Comparison of ENCODE assay signal across 11 cellular contexts in the genomic region with DNA sequence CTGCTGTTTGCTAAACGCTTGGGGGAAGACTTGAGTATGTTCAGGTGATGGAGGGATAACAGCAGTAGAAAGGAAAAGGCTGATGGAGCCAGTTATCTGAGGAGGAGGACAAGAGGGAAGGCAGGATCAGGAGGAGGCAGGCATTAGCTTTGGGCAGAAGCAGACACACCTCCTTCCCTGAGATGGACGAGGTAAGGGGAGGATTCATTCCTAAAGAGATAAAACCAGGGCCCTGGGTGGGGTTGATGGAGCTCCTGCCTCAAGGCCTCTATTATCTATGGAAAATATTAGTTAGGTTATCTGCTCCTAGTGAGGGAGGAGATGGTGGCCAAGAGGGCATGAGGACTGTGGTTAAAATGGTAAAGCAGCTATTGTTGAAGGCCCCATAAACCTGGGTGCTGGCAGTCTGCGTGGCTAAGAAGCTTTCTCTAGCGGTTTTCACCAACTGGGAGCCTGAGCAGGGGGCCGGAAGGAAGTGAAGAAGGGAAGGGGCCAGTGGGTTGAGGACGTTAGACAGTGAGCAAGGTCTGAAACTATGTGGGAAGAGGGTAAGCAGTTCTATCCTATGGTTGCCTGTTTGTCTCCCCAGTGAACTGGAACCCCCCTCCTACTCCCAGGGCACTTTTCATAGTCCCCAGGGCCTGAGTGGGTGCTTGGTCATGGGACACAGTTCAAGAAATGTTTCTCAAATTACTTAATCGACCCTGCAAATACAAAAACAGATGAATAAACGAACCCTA. TPM values are rescaled to one million over a fixed set of nuclear protein-coding genes. Genes with fewer than 3 reads are reported as not detected.
DNase-seq lines count a peak whose midpoint lies in the region; ATAC-seq and TF ChIP-seq lines count a peak whose summit lies in the region.
"Had no signal": no experiment of that assay in that cellular context is flagged by ENCODE, and none has a peak within 500 bp of the region (broad histone marks: within the 10 kb centered on the region; RNA-seq: fewer than 3 reads in every experiment).

No MANE protein-coding gene starts in this region.

- no peaks in the 10 kb centered on the region for H3K36me3 ChIP-seq in IMR-90 (ENCODE audit: control insufficient read depth, insufficient read depth, low read length)
- H3K36me3 ChIP-seq in sigmoid colon, result no peaks in the 10 kb centered on the region
- no peaks in the 10 kb centered on the region for H3K36me3 ChIP-seq in vagina
- H3K36me3 ChIP-seq in adrenal gland (replicated peaks in 1 of 2), result no peaks in the 10 kb centered on the region

- no peak overlapping the region for H2BK5ac ChIP-seq in IMR-90 (ENCODE audit: low read depth, low read length, poor library complexity, severe bottlenecking)

- H3K4me3 ChIP-seq in IMR-90 (ENCODE audit: insufficient read depth, low read depth, low read length) (no peak overlapping the region), sigmoid colon (no peak overlapping the region), vagina (no peak overlapping the region), adrenal gland (no peak overlapping the region)

- no peak overlapping the region for H3K23ac ChIP-seq in IMR-90 (ENCODE audit: low read depth, low read length)

- peak overlapping the region; percentile 36; the same call in 1 of the 2 replicates for H4K91ac ChIP-seq in IMR-90 (ENCODE audit: insufficient read depth, low read depth, low read length)

- H3K4me1 Mint-ChIP-seq in brain, result peaks cover 55% of the 10 kb centered on the region

- H3K4me3 Mint-ChIP-seq in brain, result peak overlapping the region; percentile 24 to 76 (median 62)

- no peak for TF ChIP-seq RAD21 in IMR-90 (IDR thresholded peaks at IDR 0.05; ENCODE audit: low read length)

- no peak overlapping the region for H3K56ac ChIP-seq in IMR-90 (ENCODE audit: extremely low read depth, insufficient read depth, low read length)

- peaks cover 5% of the 10 kb centered on the region for H3K4me1 ChIP-seq in IMR-90 (ENCODE audit: control insufficient read depth, insufficient read depth, low read length)
- peaks cover 0 to 6% (median 0%) of the 10 kb centered on the region in 4 donors for H3K4me1 ChIP-seq in sigmoid colon
- no peaks in the 10 kb centered on the region for H3K4me1 ChIP-seq in vagina
- H3K4me1 ChIP-seq in adrenal gland (replicated peaks in 1 of 2), result no peaks in the 10 kb centered on the region

- H3K27me3 ChIP-seq in IMR-90 (ENCODE audit: control insufficient read depth, insufficient read depth, low read length), result peaks cover 2% of the 10 kb centered on the region; the same call in 1 of the 2 replicates
- no peaks in the 10 kb centered on the region for H3K27me3 ChIP-seq in sigmoid colon
- no peaks in the 10 kb centered on the region for H3K27me3 ChIP-seq in vagina
- no peaks in the 10 kb centered on the region for H3K27me3 ChIP-seq in adrenal gland

- H2BK20ac ChIP-seq in IMR-90 (ENCODE audit: low read depth, low read length), result no peak overlapping the region

- no peak overlapping the region for H2AK5ac ChIP-seq in IMR-90 (ENCODE audit: low read depth, low read length)

- no peaks in the 10 kb centered on the region for H4K20me1 ChIP-seq in IMR-90 (ENCODE audit: insufficient read depth, low read length)

- peaks cover 4 to 13% (median 7%) of the 10 kb centered on the region in 5 experiments for H3K9me3 Mint-ChIP-seq in brain
- H3K9me3 Mint-ChIP-seq: activated T-cell treated with anti-CD3 and anti-CD28 coated beads, Interleukin-2, amount 50 U/mL, for 72 hours had no signal

- no peak overlapping the region for H2AK9ac ChIP-seq in IMR-90 (replicated peaks; ENCODE audit: low read depth, low read length, poor library complexity)

- no CpG with 5 or more reads among the region's 8 CpGs for WGBS in IMR-90 (ENCODE audit: extremely low coverage in 2 of 2, insufficient read length in 1 of 2), 2 experiments
- 74 to 79% methylated on average over 8 of the region's 8 CpGs for WGBS in sigmoid colon, 2 donors
- WGBS in adrenal gland, 4 donors, result 73 to 76% (median 75%) methylated on average over 8 of the region's 8 CpGs

- H3K9me1 ChIP-seq in IMR-90 (ENCODE audit: insufficient read depth, low read length), result no peaks in the 10 kb centered on the region

- H2BK120ac ChIP-seq in IMR-90 (ENCODE audit: low read depth, low read length), result no peak overlapping the region

- intact Hi-C loops in IMR-90 (cut with micrococcal nuclease), result no loop called here
- intact Hi-C loops in sigmoid colon (cut with DNase I), result no loop called here
- intact Hi-C loops in vagina (cut with DNase I), result no loop called here
- intact Hi-C loops in adrenal gland (cut with DNase I), result no loop called here

- H3K9me3 ChIP-seq in IMR-90 (ENCODE audit: control insufficient read depth, insufficient read depth, low read length), result no peaks in the 10 kb centered on the region
- H3K9me3 ChIP-seq in sigmoid colon, result no peaks in the 10 kb centered on the region
- H3K9me3 ChIP-seq in vagina, result no peaks in the 10 kb centered on the region
- no peaks in the 10 kb centered on the region for H3K9me3 ChIP-seq in adrenal gland (replicated peaks in 1 of 3)

- TF ChIP-seq POLR2A in IMR-90 (IDR thresholded peaks at IDR 0.05; ENCODE audit: low read depth, low read length) (no peak), sigmoid colon (IDR thresholded peaks at IDR 0.05) (no peak), vagina (IDR thresholded peaks at IDR 0.05) (no peak), adrenal gland (IDR thresholded peaks at IDR 0.05) (no peak)

- peak overlapping the region; percentile 62 for H2AFZ ChIP-seq in IMR-90 (replicated peaks; ENCODE audit: low read length, poor library complexity)

- no peak overlapping the region for H2BK15ac ChIP-seq in IMR-90 (ENCODE audit: low read depth, low read length)

- peak overlapping the region in 1 of 2 experiments; percentile 57; a peak in 1 of 4 replicates for H4K8ac ChIP-seq in IMR-90 (ENCODE audit: low read depth in 2 of 2, low read length in 2 of 2)

- H3K27ac ChIP-seq in IMR-90 (ENCODE audit: insufficient read depth, low read length), result no peak overlapping the region
- no peak overlapping the region for H3K27ac ChIP-seq in sigmoid colon
- H3K27ac ChIP-seq in vagina, result no peak overlapping the region
- no peak overlapping the region for H3K27ac ChIP-seq in adrenal gland

- no peaks in the 10 kb centered on the region for H3K79me1 ChIP-seq in IMR-90 (ENCODE audit: low read depth in 1 of 2, low read length in 2 of 2)

- CTCF ChIA-PET in IMR-90 (lab: Yijun Ruan, JAX), result no interaction called here

- no peak overlapping the region for H3K14ac ChIP-seq in IMR-90 (replicated peaks; ENCODE audit: low read depth, low read length)

- ATAC-seq in GM19463 (IDR thresholded peaks at IDR 0.05; ENCODE audit: unreplicated experiment), result peak; percentile 86
- no peak for ATAC-seq in IMR-90 (ENCODE audit: low read depth)
- ATAC-seq: sciatic nerve had no signal

- no peaks in the 10 kb centered on the region for H3K36me3 Mint-ChIP-seq in brain

- POLR2A ChIA-PET in IMR-90 (lab: Charles Lee; ENCODE audit: unreplicated experiment), result interaction anchor here (0.6 kb wide), 1 partner anchor 16 kb away, joined by 3 read pairs; no protein-coding TSS in a partner anchor

- H3K27me3 Mint-ChIP-seq in brain, result peaks cover 5% of the 10 kb centered on the region

- dilution Hi-C loops in IMR-90 (cut with HindIII; ENCODE audit: low sequenced_read_pairs, unreplicated experiment), result no loop called here

- in situ Hi-C loops in IMR-90 (cut with MboI; ENCODE audit: low sequenced_read_pairs), result no loop called here

- BruUV-seq in IMR-90 (replicated peaks; lab: Mats Ljungman, UMichigan), result no TSS peak

- H4K5ac ChIP-seq in IMR-90 (ENCODE audit: low read depth, low read length), result no peak overlapping the region

- TF ChIP-seq CTCF in GM10266 (IDR thresholded peaks at IDR 0.05; ENCODE audit: control insufficient read depth, insufficient read depth, low read depth, missing control alignments), result no peak
- no peak for TF ChIP-seq CTCF in IMR-90 (conservative IDR thresholded peaks at IDR 0.05; ENCODE audit: low read depth, low read length)
- TF ChIP-seq CTCF in brain (conservative IDR thresholded peaks at IDR 0.05), result no peak
- no peak for TF ChIP-seq CTCF in sigmoid colon (IDR thresholded peaks at IDR 0.05)
- no peak for TF ChIP-seq CTCF in vagina (IDR thresholded peaks at IDR 0.05)
- no peak for TF ChIP-seq CTCF in adrenal gland (IDR thresholded peaks at IDR 0.05)

- H3K9ac ChIP-seq in IMR-90 (ENCODE audit: low read depth, low read length), result no peak overlapping the region

- no peak overlapping the region for H3K18ac ChIP-seq in IMR-90 (ENCODE audit: low read depth, low read length)

- no peak for TF ChIP-seq EP300 in sigmoid colon (IDR thresholded peaks at IDR 0.05)

- no peak overlapping the region for H3K4me2 ChIP-seq in IMR-90 (ENCODE audit: low read depth, low read length)

- DNase-seq in GM10266 (ENCODE audit: extremely low spot score), result peak; percentile 63
- DNase-seq in IMR-90, result no peak
- no peak for DNase-seq in NOMO-1 treated with DMSO at 0.1 percent for 48 hours (lab: John Stamatoyannopoulos, UW; ENCODE audit: unreplicated experiment)
- DNase-seq in sigmoid colon, result no peak
- no peak for DNase-seq in vagina (ENCODE audit: extremely low spot score in 2 of 2)
- no peak for DNase-seq in adrenal gland
- DNase-seq: activated T-cell treated with anti-CD3 and anti-CD28 coated beads, Interleukin-2, amount 50 U/mL, for 72 hours; mesendoderm had no signal

- no peak overlapping the region for H3K4ac ChIP-seq in IMR-90 (ENCODE audit: low read depth, low read length)

- peak overlapping the region; percentile 56 to 99 (median 98) for H3K27ac Mint-ChIP-seq in brain
- H3K27ac Mint-ChIP-seq: activated T-cell treated with anti-CD3 and anti-CD28 coated beads, Interleukin-2, amount 50 U/mL, for 72 hours had no signal

TF ChIP-seq in IMR-90, 13 proteins besides CTCF, POLR2A, EP300 and RAD21 (continues in another document):
- TF ChIP-seq CEBPB (IDR thresholded peaks at IDR 0.05; ENCODE audit: low read depth, low read length) (no peak), NFE2L2 (IDR thresholded peaks at IDR 0.05; ENCODE audit: low read depth, low read length) (no peak), BHLHE40 (IDR thresholded peaks at IDR 0.05; ENCODE audit: low read depth, low read length) (no peak), RFX5 (IDR thresholded peaks at IDR 0.05; ENCODE audit: low read depth, low read length) (no peak), CHD1 (IDR thresholded peaks at IDR 0.05; ENCODE audit: low read depth, low read length) (no peak), FOS (IDR thresholded peaks at IDR 0.05; ENCODE audit: low read depth, low read length) (no peak), MAZ (IDR thresholded peaks at IDR 0.05; ENCODE audit: borderline replicate concordance, low read depth, low read length) (no peak), SMC3 (IDR thresholded peaks at IDR 0.05; ENCODE audit: low read depth, low read length) (no peak)

RNA-seq across cellular contexts. Expression of a gene that starts 56.6 kb away (rescaled TPM):
- 17.4 and 17.8 TPM in 2 replicates for total RNA-seq in IMR-90 (2012; rRNA removed)
- 18.7 and 20.9 TPM in 2 replicates for polyA plus RNA-seq in IMR-90 (2012; rRNA removed)
- 13.3 and 14.0 TPM in 2 replicates for polyA plus RNA-seq in IMR-90 (2012; cell fraction: cytosol; rRNA removed)
- 17.6 and 26.9 TPM in 2 replicates for polyA plus RNA-seq in IMR-90 (2012; cell fraction: nucleus; rRNA removed; ENCODE audit: low replicate concordance)
- 2.5 TPM for polyA plus RNA-seq in brain (ENCODE audit: insufficient read depth, low read depth, low replicate concordance)
- 1 to 10 TPM; 1.3 to 1.9 (median 1.6) TPM for total RNA-seq in sigmoid colon
- polyA plus RNA-seq in sigmoid colon, result 100 to 1,000 TPM in 1 of 3 donors, 10 to 100 TPM in 2; 39.6 to 118 (median 57.3) TPM
- 5.4 TPM for total RNA-seq in vagina
- 10 to 100 TPM in 2 of 8 donors, 1 to 10 TPM in 6; 1.2 to 11.7 (median 5.0) TPM for total RNA-seq in adrenal gland
- 1 to 10 TPM; 1.5 to 5.9 (median 2.2) TPM for polyA plus RNA-seq in adrenal gland
